1 cellular context compared by ENCODE assay signal in the genomic region with DNA sequence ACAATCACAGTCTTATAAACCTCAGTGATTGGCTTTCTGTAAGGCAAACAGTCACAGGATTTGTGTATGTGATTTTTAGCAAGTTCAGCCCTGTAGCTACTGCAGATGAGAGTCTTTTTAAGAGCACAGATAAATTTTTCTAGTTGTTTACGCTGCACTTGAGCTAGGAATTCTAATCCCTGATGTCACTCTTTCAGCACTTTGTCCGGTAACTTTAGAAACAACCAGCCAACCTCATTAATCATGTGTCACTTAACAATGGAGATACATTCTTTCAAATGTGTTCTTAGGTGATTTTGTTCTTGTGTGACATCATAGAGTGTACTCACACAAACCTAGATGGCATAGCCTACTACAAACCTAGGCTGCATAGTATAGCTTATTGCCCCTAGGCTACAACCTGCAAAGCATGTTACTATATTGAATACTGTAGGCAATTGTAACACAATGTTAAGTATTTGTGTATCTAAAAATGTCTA.
A peak's percentile ranks its signal among the peaks of the same experiment; 100 is the strongest.
TF ChIP-seq lines count a peak whose summit lies in the region.

No MANE protein-coding gene starts in this region.

TF ChIP-seq in HepG2, 621 proteins besides CTCF, POLR2A, EP300 and RAD21:
- TF ChIP-seq FOXP4 (CRISPR knock-in tag; IDR thresholded peaks at IDR 0.05) (no peak), DRAP1 (CRISPR knock-in tag; IDR thresholded peaks at IDR 0.05) (no peak), CREB1 (IDR thresholded peaks at IDR 0.05) (0 out of 2 replicates have a peak, but pooled peaks have one; percentile 17), CREB1 (CRISPR knock-in tag; IDR thresholded peaks at IDR 0.05) (no peak), FOXK2 (IDR thresholded peaks at IDR 0.05) (no peak)
